ENCODE assay signal across 8 cellular contexts in genomic region chr18:58044370-58045264, GRCh38. TPM values are rescaled to one million over a fixed set of nuclear protein-coding genes. Genes with fewer than 3 reads are reported as not detected.
DNase-seq lines count a peak whose midpoint lies in the region; ATAC-seq and TF ChIP-seq lines count a peak whose summit lies in the region.

No MANE protein-coding gene starts in this region.

- ATAC-seq in HG02798 (IDR thresholded peaks at IDR 0.05; ENCODE audit: poor library complexity, unreplicated experiment): peak; percentile 38

- no peaks in the 10 kb centered on the region for H3K36me3 Mint-ChIP-seq in endodermal cell (ENCODE audit: low read depth)
- no peaks in the 10 kb centered on the region for H3K36me3 Mint-ChIP-seq in stimulated activated naive CD8-positive, alpha-beta T cell treated with anti-CD3 and anti-CD28 coated beads, Interleukin-15, Interleukin-2, amounts not matched to agents 100 ng/mL and 50 ng/mL, for 24 hours (ENCODE audit: low read depth)

- peak; percentile 33 for TF ChIP-seq CTCF in endodermal cell (conservative IDR thresholded peaks at IDR 0.05)

- peak overlapping the region; percentile 98 for H3K4me3 Mint-ChIP-seq in endodermal cell
- H3K4me3 Mint-ChIP-seq in stimulated activated naive CD8-positive, alpha-beta T cell treated with anti-CD3 and anti-CD28 coated beads, Interleukin-15, Interleukin-2, amounts not matched to agents 100 ng/mL and 50 ng/mL, for 24 hours: peak overlapping the region; percentile 91

- H3K36me3 ChIP-seq in endodermal cell (ENCODE audit: control insufficient read depth, insufficient read depth, low read length) (no peaks in the 10 kb centered on the region), mucosa of stomach (ENCODE audit: control insufficient read depth, insufficient read depth, low read length) (no peaks in the 10 kb centered on the region)

- peak overlapping the region; percentile 88 for H3K9ac ChIP-seq in endodermal cell (ENCODE audit: extremely low read depth, low read length, poor library complexity, severe bottlenecking)
- H3K9ac ChIP-seq in mucosa of stomach (ENCODE audit: low read length): peak overlapping the region; percentile 73

- H3K27me3 ChIP-seq in endodermal cell (ENCODE audit: control insufficient read depth, insufficient read depth, low read length, poor library complexity, severe bottlenecking): peaks cover 5% of the 10 kb centered on the region
- H3K27me3 ChIP-seq in mucosa of stomach (ENCODE audit: control insufficient read depth, insufficient read depth, low read length): no peaks in the 10 kb centered on the region

- H3K4me1 ChIP-seq in endodermal cell (ENCODE audit: control insufficient read depth, insufficient read depth, low read length) (peaks cover 8% of the 10 kb centered on the region), mucosa of stomach (ENCODE audit: control insufficient read depth, insufficient read depth, low read length) (peaks cover 23% of the 10 kb centered on the region)

- peak overlapping the region; percentile 70 for H3K27ac ChIP-seq in endodermal cell (ENCODE audit: low read depth, low read length)

- no peaks in the 10 kb centered on the region for H3K9me3 Mint-ChIP-seq in endodermal cell
- no peaks in the 10 kb centered on the region for H3K9me3 Mint-ChIP-seq in stimulated activated naive CD8-positive, alpha-beta T cell treated with anti-CD3 and anti-CD28 coated beads, Interleukin-15, Interleukin-2, amounts not matched to agents 100 ng/mL and 50 ng/mL, for 24 hours

- H3K9me3 ChIP-seq in endodermal cell (ENCODE audit: control insufficient read depth, low read length) (no peaks in the 10 kb centered on the region), mucosa of stomach (ENCODE audit: control insufficient read depth, low read length) (no peaks in the 10 kb centered on the region)

- H3K27ac Mint-ChIP-seq in endodermal cell: peak overlapping the region; percentile 99
- peak overlapping the region; percentile 64 for H3K27ac Mint-ChIP-seq in stimulated activated naive CD8-positive, alpha-beta T cell treated with anti-CD3 and anti-CD28 coated beads, Interleukin-15, Interleukin-2, amounts not matched to agents 100 ng/mL and 50 ng/mL, for 24 hours

- H3K4me1 Mint-ChIP-seq in endodermal cell: peaks cover 41% of the 10 kb centered on the region
- H3K4me1 Mint-ChIP-seq in stimulated activated naive CD8-positive, alpha-beta T cell treated with anti-CD3 and anti-CD28 coated beads, Interleukin-15, Interleukin-2, amounts not matched to agents 100 ng/mL and 50 ng/mL, for 24 hours (ENCODE audit: low read depth): peaks cover 35% of the 10 kb centered on the region

- WGBS in endodermal cell (ENCODE audit: insufficient coverage in 1 of 2, insufficient read length in 1 of 2), 2 experiments: 0% methylated on average over 31 to 95 of the region's 95 CpGs

- H3K4me3 ChIP-seq in endodermal cell (ENCODE audit: low read length) (peak overlapping the region; percentile 90), mucosa of stomach (ENCODE audit: low read length) (peak overlapping the region; percentile 86)

- H3K27me3 Mint-ChIP-seq in endodermal cell (ENCODE audit: insufficient read depth): peaks cover 13% of the 10 kb centered on the region
- peaks cover 14% of the 10 kb centered on the region for H3K27me3 Mint-ChIP-seq in stimulated activated naive CD8-positive, alpha-beta T cell treated with anti-CD3 and anti-CD28 coated beads, Interleukin-15, Interleukin-2, amounts not matched to agents 100 ng/mL and 50 ng/mL, for 24 hours

- DNase-seq in NCI-H82 (lab: John Stamatoyannopoulos, UW) (peak; percentile 66), NCI-H82 treated with DMSO at 0.1 percent for 48 hours (lab: John Stamatoyannopoulos, UW; ENCODE audit: unreplicated experiment) (no peak), NCI-H2107 (lab: John Stamatoyannopoulos, UW) (peak; percentile 67), endodermal cell (peak; percentile 87)
- DNase-seq in activated CD8-positive, alpha-beta memory T cell treated with anti-CD3 and anti-CD28 coated beads for 48 hours (ENCODE audit: low read depth in 2 of 3, low spot score in 2 of 3): peak; percentile 2 to 34 (median 31)

RNA-seq across cellular contexts. Expression of gene NEDD4L, which starts 0.6 kb away (rescaled TPM):
- 10 to 100 TPM; 70.5 to 75.3 TPM for total RNA-seq in endodermal cell
- polyA plus RNA-seq in endodermal cell (2013, experiment 1 of 2): 43.2 TPM
- polyA plus RNA-seq in endodermal cell (2013, experiment 2 of 2): 35.7 TPM
